Comparison of ENCODE assay signal across 8 cellular contexts in genomic region chr3:197031315-197032285, GRCh38. TPM values are rescaled to one million over a fixed set of nuclear protein-coding genes. Genes with fewer than 3 reads are reported as not detected.
DNase-seq lines count a peak whose midpoint lies in the region; ATAC-seq and TF ChIP-seq lines count a peak whose summit lies in the region.

No MANE protein-coding gene starts in this region.

- H3K27me3 ChIP-seq in Panc1 (ENCODE audit: control insufficient read depth, insufficient read depth, low read length) (peaks cover 4% of the 10 kb centered on the region), esophagus muscularis mucosa (peaks cover 0 to 48% (median 12%) of the 10 kb centered on the region in 4 donors), ovary (no peaks in the 10 kb centered on the region)

- peak; percentile 98 for DNase-seq in Caki2 (ENCODE audit: low read depth)
- DNase-seq in Panc1 (ENCODE audit: low read depth, low spot score) = peak; percentile 82
- peak; percentile 93 for DNase-seq in esophagus muscularis mucosa (ENCODE audit: extremely low spot score)
- DNase-seq in ovary = peak; percentile 57 to 91 (median 69)
- no peak for DNase-seq in iPS-NIHi11 (ENCODE audit: low spot score)

- H3K4me3 ChIP-seq in Panc1 (ENCODE audit: low read depth in 2 of 2, low read length in 2 of 2) (no peak overlapping the region), esophagus muscularis mucosa (no peak overlapping the region), ovary (no peak overlapping the region)

- TF ChIP-seq POLR2A in esophagus muscularis mucosa (IDR thresholded peaks at IDR 0.05; ENCODE audit: low read depth) (no peak), ovary (IDR thresholded peaks at IDR 0.05) (no peak)

- WGBS in esophagus muscularis mucosa = 35% methylated on average over 12 of the region's 12 CpGs
- WGBS in ovary, 3 donors = 24 to 32% (median 28%) methylated on average over 12 of the region's 12 CpGs

- H3K9me3 ChIP-seq in Panc1 (ENCODE audit: control insufficient read depth, insufficient read depth, low read depth, low read length) (no peaks in the 10 kb centered on the region), esophagus muscularis mucosa (no peaks in the 10 kb centered on the region), ovary (no peaks in the 10 kb centered on the region)

- TF ChIP-seq EP300 in esophagus muscularis mucosa (IDR thresholded peaks at IDR 0.05) (no peak), ovary (IDR thresholded peaks at IDR 0.05) (peak; percentile 67)

- ATAC-seq in Panc1 (peak; percentile 40), GM18502 (IDR thresholded peaks at IDR 0.05; ENCODE audit: poor library complexity, unreplicated experiment) (no peak), GM21619 (IDR thresholded peaks at IDR 0.05; ENCODE audit: unreplicated experiment) (no peak), HG02759 (IDR thresholded peaks at IDR 0.05; ENCODE audit: unreplicated experiment) (no peak)

- POLR2A ChIA-PET in Panc1 (lab: Charles Lee) = no interaction called here

- in situ Hi-C loops in Caki2 (cut with HindIII; ENCODE audit: low pct_unique_long_range_greater_than_20kb, low sequenced_read_pairs) = no loop called here
- in situ Hi-C loops in Panc1 (cut with HindIII; ENCODE audit: low pct_unique_long_range_greater_than_20kb, low sequenced_read_pairs) = no loop called here

- TF ChIP-seq CTCF in Panc1 (IDR thresholded peaks at IDR 0.05) (no peak), esophagus muscularis mucosa (IDR thresholded peaks at IDR 0.05) (no peak), ovary (IDR thresholded peaks at IDR 0.05) (no peak)

- peaks cover 10% of the 10 kb centered on the region for H3K4me1 ChIP-seq in Panc1 (ENCODE audit: control insufficient read depth, insufficient read depth, low read length)
- H3K4me1 ChIP-seq in esophagus muscularis mucosa = peaks cover 23 to 29% (median 26%) of the 10 kb centered on the region in 4 donors
- peaks cover 5% of the 10 kb centered on the region for H3K4me1 ChIP-seq in ovary (ENCODE audit: insufficient read depth)

- intact Hi-C loops in Panc1 (cut with micrococcal nuclease; ENCODE audit: unreplicated experiment) (no loop called here), esophagus muscularis mucosa (cut with DNase I) (no loop called here), ovary (cut with DNase I) (no loop called here)

- no TSS peak for BruUV-seq in Panc1 (replicated peaks; lab: Mats Ljungman, UMichigan)

- CTCF ChIA-PET in Panc1 (lab: Charles Lee) = no interaction called here

- H3K36me3 ChIP-seq in Panc1 (ENCODE audit: control insufficient read depth, insufficient read depth, low read length) = no peaks in the 10 kb centered on the region
- H3K36me3 ChIP-seq in esophagus muscularis mucosa = no peaks in the 10 kb centered on the region
- no peaks in the 10 kb centered on the region for H3K36me3 ChIP-seq in ovary

- H3K27ac ChIP-seq in Panc1 (ENCODE audit: low read length) (peak overlapping the region; percentile 34; the same call in 1 of the 2 replicates), esophagus muscularis mucosa (replicated peaks in 1 of 4) (peak overlapping the region; percentile 32 to 74 (median 49)), ovary (no peak overlapping the region)

RNA-seq across cellular contexts. Expression of gene MELTF, which starts 2.0 kb away (rescaled TPM):
- 53.6 and 60.6 TPM in 2 replicates for total RNA-seq in Caki2 (2014; rRNA removed; shearing (Covaris generic); ENCODE audit: low replicate concordance)
- total RNA-seq in Panc1 (2021; ENCODE audit: unreplicated experiment) (18.7 TPM), esophagus muscularis mucosa (1 to 10 TPM; 3.6 to 9.1 (median 4.5) TPM), ovary (10 to 100 TPM in 1 of 7 donors, 1 to 10 TPM in 5, under 1 TPM in 1; 0.53 to 19.0 (median 2.5) TPM)
- 15.5 TPM for polyA plus RNA-seq in Panc1 (2012; ENCODE audit: insufficient read length)
- polyA plus RNA-seq in ovary = 1 to 10 TPM; 1.1 to 1.2 TPM

Comparison
In these comparisons a context has a peak if more than half of its experiments do, and no peak if none do; other contexts are left out.
1. H3K27ac ChIP-seq: peak in Panc1 (single experiment) and esophagus muscularis mucosa (4 of 4); none in ovary (0 of 2).